ENCODE assay signal across 8 cellular contexts in genomic region chr7:149497467-149498261, GRCh38. TPM values are rescaled to one million over a fixed set of nuclear protein-coding genes. Genes with fewer than 3 reads are reported as not detected.
DNase-seq lines count a peak whose midpoint lies in the region; ATAC-seq and TF ChIP-seq lines count a peak whose summit lies in the region.

ZNF746 (minus strand) TSS chr7:149497809; CDS start chr7:149497536, 273 bp downstream.

- H3K27me3 Mint-ChIP-seq in CD14-positive monocyte (ENCODE audit: low read depth in 3 of 3) = peaks cover 3 to 14% (median 5%) of the 10 kb centered on the region in 3 donors
- no peaks in the 10 kb centered on the region for H3K27me3 Mint-ChIP-seq in effector memory CD8-positive, alpha-beta T cell

- H3K36me3 ChIP-seq in mesenchymal stem cell (ENCODE audit: control insufficient read depth in 1 of 2, insufficient read depth in 2 of 2, low read depth in 1 of 2, low read length in 2 of 2) = peaks cover 14 to 16% of the 10 kb centered on the region in 2 experiments

- ATAC-seq in HG03432 (IDR thresholded peaks at IDR 0.05; ENCODE audit: unreplicated experiment) = peak; percentile 98
- ATAC-seq in effector memory CD8-positive, alpha-beta T cell (replicated peaks) = peak; percentile 90

- H3K4me1 ChIP-seq in mesenchymal stem cell (ENCODE audit: control insufficient read depth, insufficient read depth, low read depth, low read length) = peaks cover 7% of the 10 kb centered on the region

- peak within 1 kb of the TSS; percentile 84 for H2AFZ ChIP-seq in mesenchymal stem cell (ENCODE audit: low read depth, low read length)

- H4K91ac ChIP-seq in mesenchymal stem cell (ENCODE audit: low read length) = peak within 1 kb of the TSS; percentile 91

- intact Hi-C loops in CD14-positive monocyte (cut with micrococcal nuclease) = loop anchor here (2.0 to 10.0 kb wide), 7 partner anchors 75 to 1287 kb away; partner anchors contain the start of genes ZNF467 (in 1 of the 2) and ZNF783 (in 1 of the 2)

- peak within 1 kb of the TSS; percentile 91 for H4K8ac ChIP-seq in mesenchymal stem cell (ENCODE audit: low read length)

- H3K27ac Mint-ChIP-seq in CD14-positive monocyte = peak within 1 kb of the TSS; percentile 75 to 93 (median 91)
- peak within 1 kb of the TSS; percentile 98 to 99 for H3K27ac Mint-ChIP-seq in effector memory CD8-positive, alpha-beta T cell

- peaks cover 19 to 20% of the 10 kb centered on the region in 2 donors for H3K36me3 Mint-ChIP-seq in CD14-positive monocyte
- H3K36me3 Mint-ChIP-seq in effector memory CD8-positive, alpha-beta T cell (ENCODE audit: insufficient read depth) = peaks cover 29% of the 10 kb centered on the region

- TF ChIP-seq POLR2A in GM19193 (IDR thresholded peaks at IDR 0.05; ENCODE audit: extremely low read depth, insufficient read depth, insufficient read length) = peak; percentile 68

- H2BK12ac ChIP-seq in mesenchymal stem cell (ENCODE audit: low read length in 2 of 2) = no peak within 1 kb of the TSS

- DNase-seq in CD14-positive monocyte (ENCODE audit: low spot score) (peak; percentile 81), NCI-H748 treated with DMSO at 0.1 percent for 48 hours (lab: John Stamatoyannopoulos, UW) (peak; percentile 51), mesenchymal stem cell (peak; percentile 81)
- DNase-seq in activated CD8-positive, alpha-beta memory T cell treated with anti-CD3 and anti-CD28 coated beads for 24 hours = peak; percentile 90
- peak; percentile 68 to 79 (median 70) for DNase-seq in effector memory CD8-positive, alpha-beta T cell
- peak; percentile 57 for DNase-seq in stimulated activated CD8-positive, alpha-beta memory T cell treated with anti-CD3 and anti-CD28 coated beads, Interleukin-12 subunit alpha, Interleukin-12 subunit beta, amount 100 ng/mL, for 24 hours (ENCODE audit: extremely low read depth)

- no peaks in the 10 kb centered on the region for H3K9me3 Mint-ChIP-seq in CD14-positive monocyte
- no peaks in the 10 kb centered on the region for H3K9me3 Mint-ChIP-seq in effector memory CD8-positive, alpha-beta T cell

- H3K9me3 ChIP-seq in mesenchymal stem cell (ENCODE audit: control insufficient read depth, low read length) = no peaks in the 10 kb centered on the region

- H3K4me3 ChIP-seq in mesenchymal stem cell (ENCODE audit: insufficient read depth in 1 of 2, low read depth in 1 of 2, low read length in 2 of 2) = peak within 1 kb of the TSS; percentile 84 to 92

- peak within 1 kb of the TSS; percentile 55 for H2BK120ac ChIP-seq in mesenchymal stem cell (ENCODE audit: low read depth, low read length)

- H3K4me1 Mint-ChIP-seq in CD14-positive monocyte = peaks cover 32% of the 10 kb centered on the region
- peaks cover 26 to 27% of the 10 kb centered on the region in 2 donors for H3K4me1 Mint-ChIP-seq in effector memory CD8-positive, alpha-beta T cell (ENCODE audit: low read depth in 2 of 2)

- 2% methylated on average over 64 of the region's 109 CpGs for WGBS in mesenchymal stem cell

- peak within 1 kb of the TSS; percentile 89 for H3K18ac ChIP-seq in mesenchymal stem cell (ENCODE audit: low read depth in 1 of 2, low read length in 2 of 2)

- H2AK5ac ChIP-seq in mesenchymal stem cell (ENCODE audit: low read length, severe bottlenecking) = peak within 1 kb of the TSS; percentile 37

- H3K4me2 ChIP-seq in mesenchymal stem cell (ENCODE audit: low read length, poor library complexity, severe bottlenecking) = peak within 1 kb of the TSS; percentile 76

- H3K23ac ChIP-seq in mesenchymal stem cell (ENCODE audit: low read length in 2 of 2) = peak within 1 kb of the TSS in 1 of 2 experiments; percentile 93

- TF ChIP-seq CTCF in CD14-positive monocyte (IDR thresholded peaks at IDR 0.05) = peak; percentile 49

- peaks cover 10% of the 10 kb centered on the region for H3K79me1 ChIP-seq in mesenchymal stem cell (replicated peaks; ENCODE audit: low read length, poor library complexity, severe bottlenecking)

- H3K4ac ChIP-seq in mesenchymal stem cell (ENCODE audit: low read depth in 1 of 2, low read length in 2 of 2) = peak within 1 kb of the TSS; percentile 76 to 94

- peaks cover 3 to 24% of the 10 kb centered on the region in 2 experiments for H3K27me3 ChIP-seq in mesenchymal stem cell (ENCODE audit: control insufficient read depth in 1 of 2, insufficient read depth in 1 of 2, low read length in 2 of 2)

- H3K4me3 Mint-ChIP-seq in CD14-positive monocyte = peak within 1 kb of the TSS; percentile 96 to 97
- peak within 1 kb of the TSS; percentile 97 to 98 for H3K4me3 Mint-ChIP-seq in effector memory CD8-positive, alpha-beta T cell

- peak within 1 kb of the TSS in 1 of 2 experiments; percentile 88 for H3K14ac ChIP-seq in mesenchymal stem cell (ENCODE audit: low read length in 2 of 2)

- peak within 1 kb of the TSS; percentile 92 for H2BK5ac ChIP-seq in mesenchymal stem cell (ENCODE audit: low read depth, low read length, poor library complexity, severe bottlenecking)

- H2BK15ac ChIP-seq in mesenchymal stem cell (ENCODE audit: low read depth, poor library complexity, severe bottlenecking) = peak within 1 kb of the TSS; percentile 78

- H3K9ac ChIP-seq in mesenchymal stem cell (ENCODE audit: low read length) = peak within 1 kb of the TSS; percentile 95

- H3K27ac ChIP-seq in mesenchymal stem cell (ENCODE audit: low read length, poor library complexity, severe bottlenecking) = peak within 1 kb of the TSS; percentile 91

RNA-seq across cellular contexts. Expression of gene ZNF746, which starts in this region (rescaled TPM):
- 1 to 10 TPM; 7.5 to 8.1 TPM for polyA plus RNA-seq in CD14-positive monocyte
- polyA plus RNA-seq in mesenchymal stem cell (2013, experiment 1 of 2) = 10.9 TPM
- polyA plus RNA-seq in mesenchymal stem cell (2013, experiment 2 of 2) = 10.7 TPM

Comparison
In these comparisons a context has a peak if more than half of its experiments do, and no peak if none do; other contexts are left out.
1. Peak in every context shown above with its lines: DNase-seq, ATAC-seq, H3K4me3 ChIP-seq and H3K27ac ChIP-seq.